ENCODE assay signal across 8 cellular contexts in the genomic region with DNA sequence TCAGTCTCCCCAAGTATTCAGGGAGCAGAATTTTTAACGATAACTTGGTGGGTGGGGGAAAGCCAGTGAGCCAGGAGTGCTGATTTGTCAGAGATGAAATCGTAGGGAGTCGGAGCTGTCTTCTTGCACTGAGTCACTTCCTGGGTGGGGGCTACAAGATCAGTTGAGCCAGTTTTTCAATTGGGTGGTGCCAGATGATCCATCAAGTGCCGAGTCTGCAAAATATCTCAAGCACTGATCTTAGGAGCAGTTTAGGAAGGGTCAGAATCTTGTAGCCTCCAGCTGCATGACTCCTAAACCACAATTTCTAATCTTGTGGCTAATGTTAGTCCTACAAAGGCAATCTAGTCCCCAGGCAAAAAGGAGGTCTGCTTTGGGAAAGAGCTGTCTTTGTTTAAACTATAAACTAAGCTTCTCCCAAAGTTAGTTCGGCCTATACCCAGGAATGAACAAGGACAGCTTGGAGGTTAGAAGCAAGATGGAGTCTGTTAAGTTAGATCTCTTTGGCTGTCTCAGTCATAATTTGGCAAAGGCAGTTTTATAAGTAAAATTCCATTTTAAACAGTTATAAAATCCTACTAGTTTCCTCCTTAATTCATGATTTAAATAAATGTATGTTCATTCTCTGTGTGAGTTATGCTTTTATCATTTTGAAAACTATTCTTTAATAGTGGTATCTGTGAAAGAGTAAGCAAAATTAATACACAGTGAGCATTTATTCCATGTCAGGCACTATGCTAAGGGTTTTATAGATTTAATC. TPM values are rescaled to one million over a fixed set of nuclear protein-coding genes. Genes with fewer than 3 reads are reported as not detected.
DNase-seq lines count a peak whose midpoint lies in the region; ATAC-seq and TF ChIP-seq lines count a peak whose summit lies in the region.

No MANE protein-coding gene starts in this region.

- TF ChIP-seq RAD21 in IMR-90 (IDR thresholded peaks at IDR 0.05; ENCODE audit: low read length), result no peak

- H3K27ac Mint-ChIP-seq in mesothelial cell of epicardium, result peak overlapping the region; percentile 66

- no peak overlapping the region for H2BK20ac ChIP-seq in IMR-90 (ENCODE audit: low read depth, low read length)

- no peak overlapping the region for H2BK15ac ChIP-seq in IMR-90 (ENCODE audit: low read depth, low read length)

- peaks cover 35% of the 10 kb centered on the region for H3K4me1 ChIP-seq in ACC112 (ENCODE audit: control insufficient read depth, insufficient read depth, low read length, unreplicated experiment)
- H3K4me1 ChIP-seq in IMR-90 (ENCODE audit: control insufficient read depth, insufficient read depth, low read length), result peaks cover 6% of the 10 kb centered on the region; the same call in 1 of the 2 replicates

- dilution Hi-C loops in IMR-90 (cut with HindIII; ENCODE audit: low sequenced_read_pairs, unreplicated experiment), result no loop called here

- H3K27me3 ChIP-seq in ACC112 (ENCODE audit: insufficient read depth, low read length), result no peaks in the 10 kb centered on the region
- H3K27me3 ChIP-seq in IMR-90 (ENCODE audit: control insufficient read depth, insufficient read depth, low read length), result no peaks in the 10 kb centered on the region

- CTCF ChIA-PET in IMR-90 (lab: Yijun Ruan, JAX), result interaction anchor here (0.6 to 1.1 kb wide), 3 partner anchors 11 to 169 kb away, joined by 3 read pairs; partner anchors contain the start of gene LRIG2

- peaks cover 12% of the 10 kb centered on the region for H3K9me3 Mint-ChIP-seq in mesothelial cell of epicardium

- H3K9me3 ChIP-seq in IMR-90 (ENCODE audit: control insufficient read depth, insufficient read depth, low read length), result no peaks in the 10 kb centered on the region

- DNase-seq in IMR-90 (peak; percentile 77), mesothelial cell of epicardium (ENCODE audit: low spot score in 2 of 2, unreplicated experiment in 2 of 2) (no peak), posterior cingulate gyrus (no peak), RPMI8226 (no peak), GM20000 (ENCODE audit: low spot score) (no peak)
- DNase-seq in activated T-cell treated with anti-CD3 and anti-CD28 coated beads, Interleukin-2, amount 50 U/mL, for 48 hours, result peak; percentile 63 to 67

- no peak overlapping the region for H3K9ac ChIP-seq in IMR-90 (ENCODE audit: low read depth, low read length)

- H2AK5ac ChIP-seq in IMR-90 (ENCODE audit: low read depth, low read length), result no peak overlapping the region

- no peak overlapping the region for H3K56ac ChIP-seq in IMR-90 (ENCODE audit: extremely low read depth, insufficient read depth, low read length)

- no peak overlapping the region for H3K4me2 ChIP-seq in IMR-90 (ENCODE audit: low read depth, low read length)

- no peaks in the 10 kb centered on the region for H3K79me2 ChIP-seq in ACC112 (ENCODE audit: control insufficient read depth, insufficient read depth, low read length, unreplicated experiment)

- H2AFZ ChIP-seq in ACC112 (ENCODE audit: low read length, unreplicated experiment) (no peak overlapping the region), IMR-90 (replicated peaks; ENCODE audit: low read length, poor library complexity) (no peak overlapping the region)

- H3K4me3 Mint-ChIP-seq in mesothelial cell of epicardium, result no peak overlapping the region

- no peaks in the 10 kb centered on the region for H4K20me1 ChIP-seq in IMR-90 (ENCODE audit: insufficient read depth, low read length)

- no peak overlapping the region for H3K23ac ChIP-seq in IMR-90 (ENCODE audit: low read depth, low read length)

- intact Hi-C loops in IMR-90 (cut with micrococcal nuclease), result no loop called here
- intact Hi-C loops in posterior cingulate gyrus (cut with DNase I), result no loop called here

- BruUV-seq in IMR-90 (replicated peaks; lab: Mats Ljungman, UMichigan), result no TSS peak

- in situ Hi-C loops in IMR-90 (cut with MboI; ENCODE audit: low sequenced_read_pairs), result no loop called here

- no peaks in the 10 kb centered on the region for H3K9me1 ChIP-seq in IMR-90 (ENCODE audit: insufficient read depth, low read length)

- no peaks in the 10 kb centered on the region for H3K79me1 ChIP-seq in IMR-90 (ENCODE audit: low read depth in 1 of 2, low read length in 2 of 2)

- no peak overlapping the region for H2AK9ac ChIP-seq in IMR-90 (replicated peaks; ENCODE audit: low read depth, low read length, poor library complexity)

- no peak overlapping the region for H3K18ac ChIP-seq in IMR-90 (ENCODE audit: low read depth, low read length)

- peaks cover 21% of the 10 kb centered on the region for H3K4me1 Mint-ChIP-seq in mesothelial cell of epicardium

- H3K4ac ChIP-seq in IMR-90 (ENCODE audit: low read depth, low read length), result no peak overlapping the region

- no CpG with 5 or more reads among the region's 5 CpGs for WGBS in IMR-90 (ENCODE audit: extremely low coverage in 2 of 2, insufficient read length in 1 of 2), 2 experiments

- POLR2A ChIA-PET in IMR-90 (lab: Charles Lee; ENCODE audit: unreplicated experiment), result no interaction called here

- no peak overlapping the region for H4K8ac ChIP-seq in IMR-90 (ENCODE audit: low read depth in 2 of 2, low read length in 2 of 2)

- H2BK5ac ChIP-seq in IMR-90 (ENCODE audit: low read depth, low read length, poor library complexity, severe bottlenecking), result no peak overlapping the region

- H3K4me3 ChIP-seq in ACC112 (ENCODE audit: low read depth, low read length) (no peak overlapping the region), IMR-90 (ENCODE audit: insufficient read depth, low read depth, low read length) (no peak overlapping the region)

- H3K14ac ChIP-seq in IMR-90 (replicated peaks; ENCODE audit: low read depth, low read length), result no peak overlapping the region

- no peak overlapping the region for H4K91ac ChIP-seq in IMR-90 (ENCODE audit: insufficient read depth, low read depth, low read length)

- H4K5ac ChIP-seq in IMR-90 (ENCODE audit: low read depth, low read length), result no peak overlapping the region

- no peaks in the 10 kb centered on the region for H3K27me3 Mint-ChIP-seq in mesothelial cell of epicardium (ENCODE audit: low read depth)

- peak overlapping the region; percentile 44; the same call in 1 of the 2 replicates for H3K27ac ChIP-seq in ACC112 (ENCODE audit: low read depth, low read length)
- H3K27ac ChIP-seq in IMR-90 (ENCODE audit: insufficient read depth, low read length), result no peak overlapping the region

- ATAC-seq in IMR-90 (ENCODE audit: low read depth) (peak; percentile 66), GM19455 (IDR thresholded peaks at IDR 0.05; ENCODE audit: unreplicated experiment) (no peak)

- TF ChIP-seq CTCF in IMR-90 (conservative IDR thresholded peaks at IDR 0.05; ENCODE audit: low read depth, low read length) (no peak), mesothelial cell of epicardium (IDR thresholded peaks at IDR 0.05; ENCODE audit: unreplicated experiment) (no peak), GM20000 (IDR thresholded peaks at IDR 0.05; ENCODE audit: extremely low read depth, missing control alignments) (no peak)

- H3K36me3 ChIP-seq in ACC112 (ENCODE audit: insufficient read depth, low read length) (no peaks in the 10 kb centered on the region), IMR-90 (ENCODE audit: control insufficient read depth, insufficient read depth, low read length) (no peaks in the 10 kb centered on the region)

- peaks cover 15% of the 10 kb centered on the region for H3K36me3 Mint-ChIP-seq in mesothelial cell of epicardium

- no peak for TF ChIP-seq POLR2A in IMR-90 (IDR thresholded peaks at IDR 0.05; ENCODE audit: low read depth, low read length)

- H2BK120ac ChIP-seq in IMR-90 (ENCODE audit: low read depth, low read length), result no peak overlapping the region

TF ChIP-seq in IMR-90, 13 proteins besides CTCF, POLR2A, EP300 and RAD21:
- TF ChIP-seq RCOR1 (IDR thresholded peaks at IDR 0.05; ENCODE audit: insufficient replicate concordance, low read length) (no peak), ELK1 (IDR thresholded peaks at IDR 0.05; ENCODE audit: borderline replicate concordance, low read depth, low read length) (no peak), CEBPB (IDR thresholded peaks at IDR 0.05; ENCODE audit: low read depth, low read length) (no peak), MAFK (IDR thresholded peaks at IDR 0.05; ENCODE audit: low read depth, low read length) (peak; percentile 66), CHD1 (IDR thresholded peaks at IDR 0.05; ENCODE audit: low read depth, low read length) (no peak)
- TF ChIP-seq, protein P1, sequence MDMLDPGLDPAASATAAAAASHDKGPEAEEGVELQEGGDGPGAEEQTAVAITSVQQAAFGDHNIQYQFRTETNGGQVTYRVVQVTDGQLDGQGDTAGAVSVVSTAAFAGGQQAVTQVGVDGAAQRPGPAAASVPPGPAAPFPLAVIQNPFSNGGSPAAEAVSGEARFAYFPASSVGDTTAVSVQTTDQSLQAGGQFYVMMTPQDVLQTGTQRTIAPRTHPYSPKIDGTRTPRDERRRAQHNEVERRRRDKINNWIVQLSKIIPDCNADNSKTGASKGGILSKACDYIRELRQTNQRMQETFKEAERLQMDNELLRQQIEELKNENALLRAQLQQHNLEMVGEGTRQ (IDR thresholded peaks at IDR 0.05; ENCODE audit: low read depth, low read length), result no peak

RNA-seq across cellular contexts. Expression of gene SLC16A1, which starts 51.7 kb away (rescaled TPM):
- total RNA-seq in IMR-90 (2012; rRNA removed) (156 and 187 TPM in 2 replicates), mesothelial cell of epicardium (56.4 to 57.8 TPM (median 57.0 TPM) in 3 replicates)
- polyA plus RNA-seq in IMR-90 (2012; rRNA removed), result 27.6 and 32.9 TPM in 2 replicates
- 37.9 and 47.3 TPM in 2 replicates for polyA plus RNA-seq in IMR-90 (2012; cell fraction: cytosol; rRNA removed)
- polyA plus RNA-seq in IMR-90 (2012; cell fraction: nucleus; rRNA removed; ENCODE audit: low replicate concordance), result 14.6 and 32.9 TPM in 2 replicates

Comparison
In these comparisons a context has a peak if more than half of its experiments do, and no peak if none do; other contexts are left out.
1. DNase-seq: peak in IMR-90 (single experiment) and activated T-cell treated with anti-CD3 and anti-CD28 coated beads, Interleukin-2, amount 50 U/mL, for 48 hours (2 of 2); none in mesothelial cell of epicardium (0 of 2), posterior cingulate gyrus (0 of 10), RPMI8226 (single experiment) and GM20000 (single experiment).